ENCODE assay signal across 6 cellular contexts in the genomic region with DNA sequence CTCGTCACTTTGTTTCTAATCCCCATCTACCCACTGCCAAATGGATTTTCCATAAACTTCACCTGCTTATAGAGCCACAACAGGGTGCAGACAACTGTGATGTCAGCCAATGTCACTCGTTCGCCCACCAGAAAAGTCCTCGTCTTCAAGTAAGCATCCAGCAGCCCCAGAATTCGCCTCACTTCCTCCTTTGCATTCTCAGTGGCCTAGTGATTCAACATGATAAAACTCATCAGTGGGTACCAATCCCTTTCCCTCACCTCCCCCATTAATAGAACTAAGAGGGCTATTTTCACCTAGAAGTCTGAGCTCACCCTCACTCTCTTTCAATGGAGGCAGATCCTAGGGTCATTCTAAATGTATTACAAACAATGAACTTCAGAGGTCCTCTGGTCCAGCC. TPM values are rescaled to one million over a fixed set of nuclear protein-coding genes. Genes with fewer than 3 reads are reported as not detected.
A peak's percentile ranks its signal among the peaks of the same experiment; 100 is the strongest.
DNase-seq lines count a peak whose midpoint lies in the region; ATAC-seq, FAIRE-seq and TF ChIP-seq lines count a peak whose summit lies in the region.
"Not testable (repeated sequence)": the region's sequence is repeated elsewhere in the genome, so short reads cannot be mapped to it uniquely, and the experiment has no call there.

No MANE protein-coding gene starts in this region.

- H3K79me1 ChIP-seq in mesendoderm (ENCODE audit: low read length) = peaks cover 12% of the 10 kb centered on the region

- not testable (repeated sequence) for TF ChIP-seq CTCF in DND-41 (IDR thresholded peaks at IDR 0.05; ENCODE audit: borderline replicate concordance, extremely low read depth, low read length, poor library complexity, severe bottlenecking); astrocyte (IDR thresholded peaks at IDR 0.05; ENCODE audit: insufficient read depth, low read depth, low read length)

- not testable (repeated sequence) for H3K9me3 Mint-ChIP-seq in activated CD4-positive, alpha-beta memory T cell treated with anti-CD3 and anti-CD28 coated beads for 36 hours; astrocyte (ENCODE audit: unreplicated experiment); stimulated activated naive B cell treated with anti-CD40 and anti-IgM and Interleukin-4, amounts not matched to agents 10 μg/mL and 1 μg/mL and 100 μg/mL, for 72 hours

- not testable (repeated sequence) for H3K9me3 ChIP-seq in DND-41 (ENCODE audit: insufficient read depth, low read length, severe bottlenecking); NT2/D1 (ENCODE audit: insufficient read depth, low read length); astrocyte (ENCODE audit: insufficient read depth, low read depth, low read length)

- FAIRE-seq in astrocyte (lab: Jason Lieb, UNC) = not testable (repeated sequence)

- not testable (repeated sequence) for H3K4me3 ChIP-seq in DND-41 (ENCODE audit: low read depth in 1 of 2, low read length in 2 of 2); NT2/D1 (ENCODE audit: insufficient read length, low read depth); mesendoderm (ENCODE audit: low read length)
- H3K4me3 ChIP-seq in astrocyte (ENCODE audit: insufficient read depth, low read depth, low read length) = peak overlapping the region; percentile 20

- peaks cover 76% of the 10 kb centered on the region for H3K36me3 ChIP-seq in DND-41 (ENCODE audit: insufficient read depth, low read length)
- peaks cover 81% of the 10 kb centered on the region for H3K36me3 ChIP-seq in NT2/D1 (ENCODE audit: insufficient read depth, insufficient read length, low read length)
- peaks cover 41% of the 10 kb centered on the region for H3K36me3 ChIP-seq in astrocyte (ENCODE audit: insufficient read depth, low read length)
- H3K36me3 ChIP-seq in mesendoderm (ENCODE audit: control insufficient read depth, insufficient read depth, low read length) = peaks cover 26% of the 10 kb centered on the region

- H3K4me2 ChIP-seq in DND-41 (ENCODE audit: insufficient read depth, low read length) (peak overlapping the region; percentile 64), astrocyte (ENCODE audit: low read length) (peak overlapping the region; percentile 92)
- H3K4me2 ChIP-seq in mesendoderm (ENCODE audit: low read length) = not testable (repeated sequence)

- H3K4me1 Mint-ChIP-seq in activated CD4-positive, alpha-beta memory T cell treated with anti-CD3 and anti-CD28 coated beads for 36 hours (ENCODE audit: low read depth) = peaks cover 73% of the 10 kb centered on the region
- peaks cover 44% of the 10 kb centered on the region for H3K4me1 Mint-ChIP-seq in astrocyte (ENCODE audit: low read depth, unreplicated experiment)
- peaks cover 48 to 72% of the 10 kb centered on the region in 2 donors for H3K4me1 Mint-ChIP-seq in stimulated activated naive B cell treated with anti-CD40 and anti-IgM and Interleukin-4, amounts not matched to agents 10 μg/mL and 1 μg/mL and 100 μg/mL, for 72 hours

- H2BK15ac ChIP-seq in mesendoderm (replicated peaks; ENCODE audit: low read depth) = not testable (repeated sequence)

- DNase-seq in DND-41; NT2/D1 (ENCODE audit: low read depth, low spot score); activated CD4-positive, alpha-beta memory T cell treated with anti-CD3 and anti-CD28 coated beads for 36 hours; astrocyte (ENCODE audit: low read depth); mesendoderm; stimulated activated naive B cell treated with anti-CD40 and anti-IgM and Interleukin-4, amounts not matched to agents 10 μg/mL and 1 μg/mL and 100 μg/mL, for 72 hours: not testable (repeated sequence)

- H3K23ac ChIP-seq in mesendoderm (ENCODE audit: low read length) = not testable (repeated sequence)

- not testable (repeated sequence) for H2BK5ac ChIP-seq in mesendoderm (ENCODE audit: low read length)

- H3K79me2 ChIP-seq in DND-41 (ENCODE audit: insufficient read depth, low read length) (peaks cover 88% of the 10 kb centered on the region), astrocyte (ENCODE audit: insufficient read depth, low read length) (peaks cover 96% of the 10 kb centered on the region), mesendoderm (ENCODE audit: control insufficient read depth, insufficient read depth, low read length) (peaks cover 53% of the 10 kb centered on the region)

- CTCF ChIA-PET in activated CD4-positive, alpha-beta memory T cell treated with anti-CD3 and anti-CD28 coated beads for 36 hours (lab: Charles Lee) = interaction anchor here (1.4 to 2.1 kb wide), 4 partner anchors 10 to 176 kb away, joined by 6 to 14 read pairs (median 6); no protein-coding TSS in a partner anchor

- H2AFZ ChIP-seq in DND-41 (ENCODE audit: low read depth, low read length); astrocyte (ENCODE audit: low read depth, low read length): not testable (repeated sequence)

- H3K9ac ChIP-seq in DND-41 (ENCODE audit: low read depth, low read length) = not testable (repeated sequence)
- H3K9ac ChIP-seq in NT2/D1 (ENCODE audit: insufficient read length, low read depth) = peak overlapping the region; percentile 100
- peak overlapping the region; percentile 96 for H3K9ac ChIP-seq in astrocyte (ENCODE audit: low read length)
- H3K9ac ChIP-seq in mesendoderm (ENCODE audit: low read length) = peak overlapping the region; percentile 93

- not testable (repeated sequence) for H3K27ac ChIP-seq in DND-41 (ENCODE audit: low read length); astrocyte (ENCODE audit: low read depth, low read length); mesendoderm (ENCODE audit: low read depth, low read length)

- H3K4ac ChIP-seq in mesendoderm (ENCODE audit: low read depth, low read length) = not testable (repeated sequence)

- ATAC-seq in DND-41 (ENCODE audit: insufficient read depth, low read depth) = not testable (repeated sequence)
- peak in 1 of 2 donors; percentile 13 for ATAC-seq in stimulated activated naive B cell treated with anti-CD40 and anti-IgM and Interleukin-4, amounts not matched to agents 10 μg/mL and 1 μg/mL and 100 μg/mL, for 72 hours (replicated peaks)

- not testable (repeated sequence) for H2BK120ac ChIP-seq in mesendoderm (ENCODE audit: low read depth, low read length)

- peaks cover 68% of the 10 kb centered on the region for H3K36me3 Mint-ChIP-seq in activated CD4-positive, alpha-beta memory T cell treated with anti-CD3 and anti-CD28 coated beads for 36 hours
- peaks cover 43% of the 10 kb centered on the region for H3K36me3 Mint-ChIP-seq in astrocyte (ENCODE audit: low read depth, unreplicated experiment)
- peaks cover 65 to 74% of the 10 kb centered on the region in 2 donors for H3K36me3 Mint-ChIP-seq in stimulated activated naive B cell treated with anti-CD40 and anti-IgM and Interleukin-4, amounts not matched to agents 10 μg/mL and 1 μg/mL and 100 μg/mL, for 72 hours

- no CpG with 5 or more reads among the region's 5 CpGs for WGBS in mesendoderm (ENCODE audit: extremely low coverage, insufficient coverage, low lambda C conversion rate)

- intact Hi-C loops in activated CD4-positive, alpha-beta memory T cell treated with anti-CD3 and anti-CD28 coated beads for 36 hours (cut with micrococcal nuclease) = not testable (repeated sequence)

- H4K8ac ChIP-seq in mesendoderm (ENCODE audit: low read depth, low read length) = not testable (repeated sequence)

- not testable (repeated sequence) for H3K27me3 Mint-ChIP-seq in activated CD4-positive, alpha-beta memory T cell treated with anti-CD3 and anti-CD28 coated beads for 36 hours; astrocyte (ENCODE audit: low read depth, unreplicated experiment); stimulated activated naive B cell treated with anti-CD40 and anti-IgM and Interleukin-4, amounts not matched to agents 10 μg/mL and 1 μg/mL and 100 μg/mL, for 72 hours

- POLR2A ChIA-PET in activated CD4-positive, alpha-beta memory T cell treated with anti-CD3 and anti-CD28 coated beads for 36 hours (lab: Charles Lee) = interaction anchor here (1.2 to 1.6 kb wide), 2 partner anchors 10 to 26 kb away, joined by 3 to 7 read pairs; no protein-coding TSS in a partner anchor

- H3K4me1 ChIP-seq in DND-41 (ENCODE audit: insufficient read depth, low read length) (peaks cover 68% of the 10 kb centered on the region), NT2/D1 (ENCODE audit: insufficient read depth, insufficient read length) (peaks cover 14% of the 10 kb centered on the region), astrocyte (ENCODE audit: insufficient read depth, low read length) (peaks cover 30% of the 10 kb centered on the region)
- not testable (repeated sequence) for H3K4me1 ChIP-seq in mesendoderm (ENCODE audit: control insufficient read depth, low read depth, low read length)

- H2AK5ac ChIP-seq in mesendoderm (ENCODE audit: low read length) = not testable (repeated sequence)

- H3K18ac ChIP-seq in mesendoderm (ENCODE audit: low read length) = not testable (repeated sequence)

- H3K4me3 Mint-ChIP-seq in activated CD4-positive, alpha-beta memory T cell treated with anti-CD3 and anti-CD28 coated beads for 36 hours = peak overlapping the region; percentile 93
- peak overlapping the region; percentile 100 for H3K4me3 Mint-ChIP-seq in astrocyte (ENCODE audit: unreplicated experiment)
- peak overlapping the region; percentile 94 to 97 for H3K4me3 Mint-ChIP-seq in stimulated activated naive B cell treated with anti-CD40 and anti-IgM and Interleukin-4, amounts not matched to agents 10 μg/mL and 1 μg/mL and 100 μg/mL, for 72 hours

- not testable (repeated sequence) for H4K5ac ChIP-seq in mesendoderm (ENCODE audit: low read length)

- H3K27me3 ChIP-seq in DND-41 (ENCODE audit: insufficient read depth, low read length, poor library complexity); NT2/D1 (ENCODE audit: insufficient read depth, insufficient read length); astrocyte (ENCODE audit: insufficient read depth, low read length); mesendoderm (ENCODE audit: insufficient read depth, low read length, poor library complexity): not testable (repeated sequence)

- H4K20me1 ChIP-seq in DND-41 (ENCODE audit: insufficient read depth, low read length) = peaks cover 47% of the 10 kb centered on the region; the same call in 1 of the 2 replicates
- peaks cover 72% of the 10 kb centered on the region for H4K20me1 ChIP-seq in astrocyte (ENCODE audit: insufficient read depth, low read length)

- peak overlapping the region; percentile 60 for H3K56ac ChIP-seq in mesendoderm (ENCODE audit: low read length)

- peak overlapping the region; percentile 96 for H3K27ac Mint-ChIP-seq in activated CD4-positive, alpha-beta memory T cell treated with anti-CD3 and anti-CD28 coated beads for 36 hours
- peak overlapping the region; percentile 16 for H3K27ac Mint-ChIP-seq in astrocyte (ENCODE audit: unreplicated experiment)
- H3K27ac Mint-ChIP-seq in stimulated activated naive B cell treated with anti-CD40 and anti-IgM and Interleukin-4, amounts not matched to agents 10 μg/mL and 1 μg/mL and 100 μg/mL, for 72 hours = peak overlapping the region; percentile 99

RNA-seq across cellular contexts. Expression of a gene that starts 2.8 kb away (rescaled TPM):
- 1,000 to 10,000 TPM; 1,956 to 1,989 TPM for total RNA-seq in activated CD4-positive, alpha-beta memory T cell treated with anti-CD3 and anti-CD28 coated beads for 36 hours
- total RNA-seq in astrocyte = 1,185 and 1,298 TPM in 2 replicates
- 1,142 TPM for polyA plus RNA-seq in mesendoderm (2013, experiment 1 of 2)
- 1,164 TPM for polyA plus RNA-seq in mesendoderm (2013, experiment 2 of 2)

RNA-seq across cellular contexts. Expression of a gene that starts 20.4 kb away (rescaled TPM):
- 10 to 100 TPM; 32.7 to 34.2 TPM for total RNA-seq in activated CD4-positive, alpha-beta memory T cell treated with anti-CD3 and anti-CD28 coated beads for 36 hours
- total RNA-seq in astrocyte = 16.8 and 18.3 TPM in 2 replicates
- polyA plus RNA-seq in mesendoderm (2013, experiment 1 of 2) = 12.7 TPM
- 13.0 TPM for polyA plus RNA-seq in mesendoderm (2013, experiment 2 of 2)

RNA-seq across cellular contexts. Expression of a gene that starts 24.3 kb away (rescaled TPM):
- 10 to 100 TPM; 83.7 to 85.2 TPM for total RNA-seq in activated CD4-positive, alpha-beta memory T cell treated with anti-CD3 and anti-CD28 coated beads for 36 hours
- 305 and 378 TPM in 2 replicates for total RNA-seq in astrocyte
- polyA plus RNA-seq in mesendoderm (2013, experiment 1 of 2) = 4.2 TPM
- polyA plus RNA-seq in mesendoderm (2013, experiment 2 of 2) = 3.9 TPM

RNA-seq across cellular contexts. Expression of a gene that starts 30.8 kb away (rescaled TPM):
- 100 to 1,000 TPM; 166 to 167 TPM for total RNA-seq in activated CD4-positive, alpha-beta memory T cell treated with anti-CD3 and anti-CD28 coated beads for 36 hours
- 123 and 136 TPM in 2 replicates for total RNA-seq in astrocyte
- 75.0 TPM for polyA plus RNA-seq in mesendoderm (2013, experiment 1 of 2)
- polyA plus RNA-seq in mesendoderm (2013, experiment 2 of 2) = 74.7 TPM

RNA-seq across cellular contexts. Expression of a gene that starts 41.7 kb away (rescaled TPM):
- 100 to 1,000 TPM; 113 to 116 TPM for total RNA-seq in activated CD4-positive, alpha-beta memory T cell treated with anti-CD3 and anti-CD28 coated beads for 36 hours
- 25.5 and 29.8 TPM in 2 replicates for total RNA-seq in astrocyte
- polyA plus RNA-seq in mesendoderm (2013, experiment 1 of 2) = 11.9 TPM
- polyA plus RNA-seq in mesendoderm (2013, experiment 2 of 2) = 12.2 TPM

Comparison
In these comparisons a context has a peak if more than half of its experiments do, and no peak if none do; other contexts are left out.
1. H3K27ac Mint-ChIP-seq: peak in every context shown above with its lines; median percentile 99 in stimulated activated naive B cell treated with anti-CD40 and anti-IgM and Interleukin-4, amounts not matched to agents 10 μg/mL and 1 μg/mL and 100 μg/mL, for 72 hours; 96 in activated CD4-positive, alpha-beta memory T cell treated with anti-CD3 and anti-CD28 coated beads for 36 hours; 16 in astrocyte.